Comparison of ENCODE assay signal across 8 cellular contexts in genomic region chr15:58724471-58724870, GRCh38. TPM values are rescaled to one million over a fixed set of nuclear protein-coding genes. Genes with fewer than 3 reads are reported as not detected.
A peak's percentile ranks its signal among the peaks of the same experiment; 100 is the strongest.
DNase-seq lines count a peak whose midpoint lies in the region; ATAC-seq and TF ChIP-seq lines count a peak whose summit lies in the region.

No MANE protein-coding gene starts in this region.

- no peak overlapping the region for H3K27ac Mint-ChIP-seq in activated naive CD4-positive, alpha-beta T cell treated with anti-CD3 and anti-CD28 coated beads for 36 hours
- peak overlapping the region; percentile 32 for H3K27ac Mint-ChIP-seq in activated CD8-positive, alpha-beta T cell treated with anti-CD3 and anti-CD28 coated beads for 36 hours

- H4K20me1 ChIP-seq in osteoblast (ENCODE audit: insufficient read depth, low read length): peaks cover 18% of the 10 kb centered on the region

- H3K27ac ChIP-seq in osteoblast (ENCODE audit: low read depth, low read length) (peak overlapping the region; percentile 15), stomach (peak overlapping the region in 1 of 5 donors; percentile 32), suprapubic skin (no peak overlapping the region)
- H3K27ac ChIP-seq in effector memory CD4-positive, alpha-beta T cell (ENCODE audit: insufficient read depth, low read length, poor library complexity, severe bottlenecking): no peak overlapping the region

- H2AFZ ChIP-seq in osteoblast (ENCODE audit: low read length): no peak overlapping the region

- H3K36me3 Mint-ChIP-seq in activated naive CD4-positive, alpha-beta T cell treated with anti-CD3 and anti-CD28 coated beads for 36 hours (ENCODE audit: low read depth): peaks cover 5% of the 10 kb centered on the region
- peaks cover 10% of the 10 kb centered on the region for H3K36me3 Mint-ChIP-seq in activated CD8-positive, alpha-beta T cell treated with anti-CD3 and anti-CD28 coated beads for 36 hours (ENCODE audit: low read depth)

- intact Hi-C loops in activated naive CD4-positive, alpha-beta T cell treated with anti-CD3 and anti-CD28 coated beads for 36 hours (cut with micrococcal nuclease): no loop called here
- intact Hi-C loops in activated CD8-positive, alpha-beta T cell treated with anti-CD3 and anti-CD28 coated beads for 36 hours (cut with micrococcal nuclease): no loop called here
- intact Hi-C loops in stomach (cut with DNase I; ENCODE audit: low total_unique reads): no loop called here

- CTCF ChIA-PET in activated naive CD4-positive, alpha-beta T cell treated with anti-CD3 and anti-CD28 coated beads for 36 hours (lab: Charles Lee): no interaction called here
- CTCF ChIA-PET in activated CD8-positive, alpha-beta T cell treated with anti-CD3 and anti-CD28 coated beads for 36 hours (lab: Charles Lee): interaction anchor here (1.0 to 1.5 kb wide), 2 partner anchors 16 to 34 kb away, joined by 3 read pairs; no protein-coding TSS in a partner anchor

- peak overlapping the region; percentile 33 for H3K4me2 ChIP-seq in osteoblast (ENCODE audit: insufficient read depth, low read length)

- peaks cover 42% of the 10 kb centered on the region for H3K4me1 Mint-ChIP-seq in activated naive CD4-positive, alpha-beta T cell treated with anti-CD3 and anti-CD28 coated beads for 36 hours (ENCODE audit: low read depth)
- H3K4me1 Mint-ChIP-seq in activated CD8-positive, alpha-beta T cell treated with anti-CD3 and anti-CD28 coated beads for 36 hours (ENCODE audit: low read depth): peaks cover 49% of the 10 kb centered on the region

- no peak overlapping the region for H3K4me3 Mint-ChIP-seq in activated naive CD4-positive, alpha-beta T cell treated with anti-CD3 and anti-CD28 coated beads for 36 hours
- H3K4me3 Mint-ChIP-seq in activated CD8-positive, alpha-beta T cell treated with anti-CD3 and anti-CD28 coated beads for 36 hours: no peak overlapping the region

- TF ChIP-seq POLR2A in stomach (IDR thresholded peaks at IDR 0.05) (no peak), suprapubic skin (IDR thresholded peaks at IDR 0.05) (no peak)

- peak; percentile 74 for ATAC-seq in HG03095 (IDR thresholded peaks at IDR 0.05; ENCODE audit: unreplicated experiment)
- peak; percentile 69 for ATAC-seq in activated CD8-positive, alpha-beta T cell treated with anti-CD3 and anti-CD28 coated beads for 36 hours

- H3K27me3 ChIP-seq in osteoblast (ENCODE audit: insufficient read depth, low read length) (no peaks in the 10 kb centered on the region), stomach (no peaks in the 10 kb centered on the region), suprapubic skin (no peaks in the 10 kb centered on the region)
- H3K27me3 ChIP-seq in effector memory CD4-positive, alpha-beta T cell (replicated peaks; ENCODE audit: control insufficient read depth, insufficient read depth, low read length, poor library complexity, severe bottlenecking): no peaks in the 10 kb centered on the region

- 13 to 61% (median 56%) methylated on average over 1 of the region's 1 CpG for WGBS in stomach, 5 donors
- WGBS in suprapubic skin: 56% methylated on average over 1 of the region's 1 CpG

- H3K4me3 ChIP-seq in osteoblast (ENCODE audit: insufficient read depth, low read length) (no peak overlapping the region), stomach (no peak overlapping the region), suprapubic skin (no peak overlapping the region)
- no peak overlapping the region for H3K4me3 ChIP-seq in effector memory CD4-positive, alpha-beta T cell (ENCODE audit: insufficient read depth, low read depth, low read length, poor library complexity, severe bottlenecking)

- POLR2A ChIA-PET in activated CD8-positive, alpha-beta T cell treated with anti-CD3 and anti-CD28 coated beads for 36 hours (lab: Charles Lee): no interaction called here

- DNase-seq in activated naive CD4-positive, alpha-beta T cell treated with anti-CD3 and anti-CD28 coated beads for 36 hours: peak; percentile 28
- no peak for DNase-seq in activated naive CD4-positive, alpha-beta T cell treated with Interleukin-2 at 50 U/mL for 16 hours
- peak; percentile 16 for DNase-seq in activated CD8-positive, alpha-beta T cell treated with anti-CD3 and anti-CD28 coated beads for 36 hours
- DNase-seq in osteoblast (ENCODE audit: insufficient read length, low spot score, missing footprints) (no peak), stomach (no peak), suprapubic skin (ENCODE audit: low spot score in 2 of 2) (no peak)
- no peak for DNase-seq in effector memory CD4-positive, alpha-beta T cell

- no peaks in the 10 kb centered on the region for H3K27me3 Mint-ChIP-seq in activated naive CD4-positive, alpha-beta T cell treated with anti-CD3 and anti-CD28 coated beads for 36 hours (ENCODE audit: low read depth)
- no peaks in the 10 kb centered on the region for H3K27me3 Mint-ChIP-seq in activated CD8-positive, alpha-beta T cell treated with anti-CD3 and anti-CD28 coated beads for 36 hours

- H3K36me3 ChIP-seq in osteoblast (ENCODE audit: insufficient read depth, low read length) (no peaks in the 10 kb centered on the region), stomach (no peaks in the 10 kb centered on the region), suprapubic skin (no peaks in the 10 kb centered on the region)
- no peaks in the 10 kb centered on the region for H3K36me3 ChIP-seq in effector memory CD4-positive, alpha-beta T cell (ENCODE audit: control insufficient read depth, insufficient read depth, low read length)

- H3K4me1 ChIP-seq in osteoblast (ENCODE audit: insufficient read depth, low read length) (peaks cover 8% of the 10 kb centered on the region), stomach (peaks cover 6 to 39% (median 25%) of the 10 kb centered on the region in 4 donors), suprapubic skin (peaks cover 12% of the 10 kb centered on the region)
- H3K4me1 ChIP-seq in effector memory CD4-positive, alpha-beta T cell (ENCODE audit: control insufficient read depth, insufficient read depth, low read length, poor library complexity, severe bottlenecking): no peaks in the 10 kb centered on the region

- H3K79me2 ChIP-seq in osteoblast (ENCODE audit: insufficient read depth, low read length): peaks cover 81% of the 10 kb centered on the region

- TF ChIP-seq EP300 in stomach (IDR thresholded peaks at IDR 0.05) (no peak), suprapubic skin (IDR thresholded peaks at IDR 0.05) (no peak)

- no peaks in the 10 kb centered on the region for H3K9me3 Mint-ChIP-seq in activated naive CD4-positive, alpha-beta T cell treated with anti-CD3 and anti-CD28 coated beads for 36 hours
- no peaks in the 10 kb centered on the region for H3K9me3 Mint-ChIP-seq in activated CD8-positive, alpha-beta T cell treated with anti-CD3 and anti-CD28 coated beads for 36 hours

- TF ChIP-seq CTCF in activated CD8-positive, alpha-beta T cell treated with anti-CD3 and anti-CD28 coated beads for 36 hours (IDR thresholded peaks at IDR 0.05): no peak
- no peak for TF ChIP-seq CTCF in osteoblast (IDR thresholded peaks at IDR 0.05; ENCODE audit: extremely low read depth, low read depth, low read length)
- no peak for TF ChIP-seq CTCF in stomach (IDR thresholded peaks at IDR 0.05)
- TF ChIP-seq CTCF in suprapubic skin (IDR thresholded peaks at IDR 0.05): no peak

- H3K9me3 ChIP-seq in osteoblast (ENCODE audit: low read depth, low read length) (no peaks in the 10 kb centered on the region), stomach (no peaks in the 10 kb centered on the region), suprapubic skin (no peaks in the 10 kb centered on the region)
- no peaks in the 10 kb centered on the region for H3K9me3 ChIP-seq in effector memory CD4-positive, alpha-beta T cell (ENCODE audit: control insufficient read depth, low read length)

RNA-seq across cellular contexts. Expression of gene ADAM10, which starts 25.0 kb away (rescaled TPM):
- total RNA-seq in activated naive CD4-positive, alpha-beta T cell treated with anti-CD3 and anti-CD28 coated beads for 36 hours: 10 to 100 TPM; 70.7 to 76.3 TPM
- 10 to 100 TPM; 76.4 to 79.4 TPM for total RNA-seq in activated CD8-positive, alpha-beta T cell treated with anti-CD3 and anti-CD28 coated beads for 36 hours
- total RNA-seq in osteoblast (122 and 137 TPM in 2 replicates), stomach (100 to 1,000 TPM in 1 of 5 donors, 10 to 100 TPM in 4; 13.9 to 159 (median 21.0) TPM), suprapubic skin (10 to 100 TPM; 45.1 to 57.0 (median 52.5) TPM)
- 10 to 100 TPM in 1 of 3 donors, 1 to 10 TPM in 2; 5.8 to 10.0 (median 6.4) TPM for polyA plus RNA-seq in stomach

RNA-seq across cellular contexts. Expression of gene MINDY2, which starts 46.6 kb away (rescaled TPM):
- total RNA-seq in activated naive CD4-positive, alpha-beta T cell treated with anti-CD3 and anti-CD28 coated beads for 36 hours: 1 to 10 TPM; 4.6 to 6.6 TPM
- 10 to 100 TPM in 1 of 2 experiments, 1 to 10 TPM in 1; 9.0 to 10.3 TPM for total RNA-seq in activated CD8-positive, alpha-beta T cell treated with anti-CD3 and anti-CD28 coated beads for 36 hours
- 19.9 and 20.3 TPM in 2 replicates for total RNA-seq in osteoblast
- total RNA-seq in stomach: 10 to 100 TPM in 3 of 5 donors, 1 to 10 TPM in 2; 6.7 to 34.1 (median 12.8) TPM
- polyA plus RNA-seq in stomach: 1 to 10 TPM; 3.1 to 4.3 (median 3.7) TPM
- 10 to 100 TPM; 11.4 to 31.1 (median 20.5) TPM for total RNA-seq in suprapubic skin

Comparison
In these comparisons a context has a peak if more than half of its experiments do, and no peak if none do; other contexts are left out.
1. DNase-seq: peak in activated naive CD4-positive, alpha-beta T cell treated with anti-CD3 and anti-CD28 coated beads for 36 hours (single experiment) and activated CD8-positive, alpha-beta T cell treated with anti-CD3 and anti-CD28 coated beads for 36 hours (single experiment); none in activated naive CD4-positive, alpha-beta T cell treated with Interleukin-2 at 50 U/mL for 16 hours (single experiment), osteoblast (single experiment), stomach (single experiment), effector memory CD4-positive, alpha-beta T cell (0 of 3) and suprapubic skin (0 of 2).